ENCODE assay signal across 20 cellular contexts in the genomic region with DNA sequence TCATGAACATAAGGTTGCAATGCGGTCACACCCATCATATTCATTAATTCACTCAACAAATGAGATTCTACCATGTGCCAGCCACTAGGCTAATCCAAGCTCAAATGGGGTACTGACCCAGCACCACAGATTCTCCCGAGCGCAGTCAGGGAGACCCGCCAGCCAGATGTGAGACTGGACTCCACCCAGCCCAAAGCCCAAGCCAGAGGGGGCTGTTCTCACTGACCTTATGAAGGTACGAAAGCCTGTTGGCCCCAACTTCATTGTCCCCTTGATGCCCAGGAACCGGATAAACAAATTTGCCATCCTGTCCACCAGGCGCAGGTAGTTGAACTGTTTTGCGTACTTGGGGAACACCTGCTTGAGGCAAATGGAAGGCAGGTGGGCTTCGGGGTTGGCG.
"Had no signal": no experiment of that assay in that cellular context is flagged by ENCODE, and none has a peak within 500 bp of the region (broad histone marks: within the 10 kb centered on the region; RNA-seq: fewer than 3 reads in every experiment).

No MANE protein-coding gene starts in this region.

- FAIRE-seq: RCC 7860 had no signal

- H3K27ac ChIP-seq: HL-60 had no signal

- H3K9me3 ChIP-seq: SK-N-SH had no signal

- DNase-seq: KBM-7, NCI-H1092, NCI-H1105 treated with DMSO at 0.1 percent for 48 hours, NCI-H1417 treated with DMSO at 0.1 percent for 48 hours, NCI-H146, NCI-H1694 treated with DMSO at 0.1 percent for 48 hours, NCI-H1930, NCI-H2081, NCI-H2107, NCI-H2227 treated with DMSO at 0.1 percent for 48 hours, NCI-H446, NCI-H510A, NCI-H524 treated with DMSO at 0.1 percent for 48 hours, NCI-H69, NCI-H774, RPMI8226, SHP77, SK-N-SH had no signal
